18 cellular contexts compared by ENCODE assay signal in genomic region chr6:19731286-19731685, GRCh38.
DNase-seq lines count a peak whose midpoint lies in the region; TF ChIP-seq lines count a peak whose summit lies in the region.
"Had no signal": no experiment of that assay in that cellular context is flagged by ENCODE, and none has a peak within 500 bp of the region (broad histone marks: within the 10 kb centered on the region; RNA-seq: fewer than 3 reads in every experiment).

No MANE protein-coding gene starts in this region.

- no peaks in the 10 kb centered on the region for H3K9me3 Mint-ChIP-seq in activated T-helper 1 cell treated with anti-CD3 and anti-CD28 coated beads, Interleukin-12 subunit alpha, Interleukin-12 subunit beta, Interleukin-2, Interleukin-4 antibody, amounts not matched to agents 30 ng/mL and 10 ng/mL and 1 ng/mL, durations not matched to agents 14 hours and 24 hours and 36 hours

- no peak overlapping the region for H3K4me3 ChIP-seq in AG10803 (ENCODE audit: low read length)
- H3K4me3 ChIP-seq: adrenal gland had no signal

- H3K4me1 Mint-ChIP-seq in activated T-helper 1 cell treated with anti-CD3 and anti-CD28 coated beads, Interleukin-12 subunit alpha, Interleukin-12 subunit beta, Interleukin-2, Interleukin-4 antibody, amounts not matched to agents 30 ng/mL and 10 ng/mL and 1 ng/mL, durations not matched to agents 14 hours and 24 hours and 36 hours (ENCODE audit: low read depth), result no peaks in the 10 kb centered on the region

- no peak overlapping the region for H3K4me3 Mint-ChIP-seq in activated T-helper 1 cell treated with anti-CD3 and anti-CD28 coated beads, Interleukin-12 subunit alpha, Interleukin-12 subunit beta, Interleukin-2, Interleukin-4 antibody, amounts not matched to agents 30 ng/mL and 10 ng/mL and 1 ng/mL, durations not matched to agents 14 hours and 24 hours and 36 hours

- TF ChIP-seq CTCF in AG10803 (conservative IDR thresholded peaks at IDR 0.05; ENCODE audit: low read length), result no peak

- no peaks in the 10 kb centered on the region for H3K27me3 Mint-ChIP-seq in activated T-helper 1 cell treated with anti-CD3 and anti-CD28 coated beads, Interleukin-12 subunit alpha, Interleukin-12 subunit beta, Interleukin-2, Interleukin-4 antibody, amounts not matched to agents 30 ng/mL and 10 ng/mL and 1 ng/mL, durations not matched to agents 14 hours and 24 hours and 36 hours (ENCODE audit: insufficient read depth)

- no peaks in the 10 kb centered on the region for H3K36me3 Mint-ChIP-seq in activated T-helper 1 cell treated with anti-CD3 and anti-CD28 coated beads, Interleukin-12 subunit alpha, Interleukin-12 subunit beta, Interleukin-2, Interleukin-4 antibody, amounts not matched to agents 30 ng/mL and 10 ng/mL and 1 ng/mL, durations not matched to agents 14 hours and 24 hours and 36 hours (ENCODE audit: low read depth)

- no peak overlapping the region for H3K27ac Mint-ChIP-seq in activated T-helper 1 cell treated with anti-CD3 and anti-CD28 coated beads, Interleukin-12 subunit alpha, Interleukin-12 subunit beta, Interleukin-2, Interleukin-4 antibody, amounts not matched to agents 30 ng/mL and 10 ng/mL and 1 ng/mL, durations not matched to agents 14 hours and 24 hours and 36 hours

- intact Hi-C loops in posterior vena cava (cut with DNase I), result no loop called here
- intact Hi-C loops in activated T-helper 1 cell treated with anti-CD3 and anti-CD28 coated beads, Interleukin-12 subunit alpha, Interleukin-12 subunit beta, Interleukin-2, Interleukin-4 antibody, amounts not matched to agents 30 ng/mL and 10 ng/mL and 1 ng/mL, durations not matched to agents 14 hours and 24 hours and 36 hours (cut with micrococcal nuclease), result no loop called here

- DNase-seq in AG10803 (ENCODE audit: low read depth) (peak; percentile 94), LHCN-M2 (ENCODE audit: low read depth) (peak; percentile 94), astrocyte of the hippocampus (ENCODE audit: low read depth, low spot score) (peak; percentile 79), iris pigment epithelial cell (ENCODE audit: low read depth) (peak; percentile 97), posterior vena cava (ENCODE audit: low spot score) (no peak), LoVo (ENCODE audit: low spot score) (no peak)
- no peak for DNase-seq in activated T-helper 1 cell treated with anti-CD3 and anti-CD28 coated beads, Interleukin-12 subunit alpha, Interleukin-12 subunit beta, Interleukin-2, Interleukin-4 antibody, amounts not matched to agents 30 ng/mL and 10 ng/mL and 1 ng/mL, durations not matched to agents 14 hours and 24 hours and 36 hours (ENCODE audit: low spot score)
- DNase-seq in effector CD4-positive, alpha-beta T cell, result no peak
- DNase-seq: activated CD4-positive, CD25-positive, alpha-beta regulatory T cell treated with anti-CD3 and anti-CD28 coated beads, Interleukin-2, amount 50 U/mL, for 72 hours; activated T-cell treated with anti-CD3 and anti-CD28 coated beads for 4 hours; adrenal gland; effector memory CD4-positive, alpha-beta T cell; mesendoderm; NCI-H1048; NCI-H510A treated with DMSO at 0.1 percent for 48 hours; posterior cingulate gyrus; stimulated activated CD4-positive, alpha-beta T cell treated with anti-CD3 and anti-CD28 coated beads, Interleukin-4, amount 100 ng/mL, for 4 hours; stimulated activated naive CD4-positive, alpha-beta T cell treated with Interleukin-2 at 50 U/mL for 16 hours had no signal

Comparison
In these comparisons a context has a peak if more than half of its experiments do, and no peak if none do; other contexts are left out.
1. DNase-seq: peak in AG10803 (single experiment), LHCN-M2 (single experiment), astrocyte of the hippocampus (single experiment) and iris pigment epithelial cell (single experiment); none in posterior vena cava (single experiment), LoVo (single experiment), activated T-helper 1 cell treated with anti-CD3 and anti-CD28 coated beads, Interleukin-12 subunit alpha, Interleukin-12 subunit beta, Interleukin-2, Interleukin-4 antibody, amounts not matched to agents 30 ng/mL and 10 ng/mL and 1 ng/mL, durations not matched to agents 14 hours and 24 hours and 36 hours (single experiment) and effector CD4-positive, alpha-beta T cell (single experiment).